ENCODE assay signal across 9 cellular contexts in the genomic region with DNA sequence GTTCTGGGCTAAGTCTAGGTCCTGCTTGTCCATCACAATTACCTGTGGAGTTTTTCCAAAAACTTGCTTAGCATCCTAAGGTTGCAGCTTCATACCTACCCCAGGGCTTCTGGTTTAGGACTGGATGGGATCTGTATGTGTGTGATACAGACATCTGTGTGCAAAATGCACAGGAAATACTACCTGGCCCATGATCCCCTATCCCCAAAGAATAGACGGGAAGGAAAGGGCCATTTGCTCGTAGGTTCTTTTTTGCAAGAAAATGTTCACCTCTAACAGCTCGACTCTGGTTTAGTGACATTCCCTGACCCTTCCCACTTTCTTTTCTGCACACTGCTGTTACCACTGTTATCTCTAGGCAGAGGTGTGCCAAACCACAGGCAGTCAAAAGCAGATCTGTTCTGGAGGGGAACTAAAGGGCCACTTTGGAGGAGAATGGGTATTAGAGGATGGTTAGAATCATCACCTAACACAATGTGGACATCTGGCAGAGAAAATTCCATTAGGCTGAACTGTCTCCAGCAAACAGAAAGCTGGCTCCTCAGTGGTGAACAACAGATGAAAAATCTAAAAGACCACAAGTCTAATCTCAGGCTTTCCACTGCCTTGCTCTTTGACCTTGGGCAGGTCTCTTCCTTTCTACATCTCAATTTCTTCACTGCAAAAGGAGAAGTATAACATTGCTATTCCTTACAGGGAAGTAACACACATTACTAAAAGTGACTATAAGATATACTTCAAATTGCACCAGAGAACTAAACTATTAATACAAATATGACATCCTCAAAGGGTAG.
DNase-seq lines count a peak whose midpoint lies in the region; ATAC-seq and TF ChIP-seq lines count a peak whose summit lies in the region.
"Had no signal": no experiment of that assay in that cellular context is flagged by ENCODE, and none has a peak within 500 bp of the region (broad histone marks: within the 10 kb centered on the region; RNA-seq: fewer than 3 reads in every experiment).

No MANE protein-coding gene starts in this region.

- no peak overlapping the region for H3K27ac ChIP-seq in CD4-positive, alpha-beta T cell (ENCODE audit: low read depth, low read length)
- H3K27ac ChIP-seq in ascending aorta (peak overlapping the region; percentile 66 to 70), muscle layer of colon (ENCODE audit: low read depth, low read length) (peak overlapping the region; percentile 29), substantia nigra (ENCODE audit: low read depth, low read length, poor library complexity, severe bottlenecking) (no peak overlapping the region)

- H3K9me3 ChIP-seq in CD4-positive, alpha-beta T cell (ENCODE audit: control insufficient read depth, low read length), result no peaks in the 10 kb centered on the region
- no peaks in the 10 kb centered on the region for H3K9me3 ChIP-seq in ascending aorta
- H3K9me3 ChIP-seq in muscle layer of colon (ENCODE audit: low read length), result no peaks in the 10 kb centered on the region

- H3K4me1 Mint-ChIP-seq in CD4-positive, alpha-beta T cell (ENCODE audit: low read depth), result peaks cover 69% of the 10 kb centered on the region

- ATAC-seq in CD4-positive, alpha-beta T cell (ENCODE audit: poor library complexity), result no peak
- ATAC-seq in HG03159 (IDR thresholded peaks at IDR 0.05; ENCODE audit: unreplicated experiment) (no peak), HG02678 (IDR thresholded peaks at IDR 0.05; ENCODE audit: unreplicated experiment) (no peak)

- H3K4me1 ChIP-seq in ascending aorta (peaks cover 15 to 49% of the 10 kb centered on the region in 2 donors), muscle layer of colon (ENCODE audit: insufficient read depth, low read length) (peaks cover 34% of the 10 kb centered on the region)

- peaks cover 5% of the 10 kb centered on the region for H3K36me3 Mint-ChIP-seq in CD4-positive, alpha-beta T cell (ENCODE audit: low read depth)

- H3K9me3 Mint-ChIP-seq in CD4-positive, alpha-beta T cell, result no peaks in the 10 kb centered on the region

- H3K27me3 Mint-ChIP-seq in CD4-positive, alpha-beta T cell, result no peaks in the 10 kb centered on the region

- intact Hi-C loops in CD4-positive, alpha-beta T cell (cut with DNase I, micrococcal nuclease), result no loop called here
- intact Hi-C loops in ascending aorta (cut with DNase I), result loop anchor here (2.0 kb wide), 1 partner anchor 15 kb away; no protein-coding TSS in a partner anchor

- no peaks in the 10 kb centered on the region for H3K27me3 ChIP-seq in CD4-positive, alpha-beta T cell (ENCODE audit: control insufficient read depth, insufficient read depth, low read length)
- H3K27me3 ChIP-seq in ascending aorta, result no peaks in the 10 kb centered on the region
- no peaks in the 10 kb centered on the region for H3K27me3 ChIP-seq in muscle layer of colon (ENCODE audit: control insufficient read depth in 1 of 2, insufficient read depth in 2 of 2, low read length in 2 of 2)

- H3K9ac ChIP-seq in muscle layer of colon (ENCODE audit: low read length), result no peak overlapping the region

- POLR2A ChIA-PET in CD4-positive, alpha-beta T cell (lab: Charles Lee), result interaction anchor here (1.9 kb wide), 1 partner anchor 10 kb away, joined by 4 read pairs; no protein-coding TSS in a partner anchor

- peak overlapping the region; percentile 2 for H3K27ac Mint-ChIP-seq in CD4-positive, alpha-beta T cell

- H3K36me3 ChIP-seq in ascending aorta (no peaks in the 10 kb centered on the region), muscle layer of colon (ENCODE audit: insufficient read depth, low read length) (no peaks in the 10 kb centered on the region)

- CTCF ChIA-PET in CD4-positive, alpha-beta T cell (lab: Charles Lee), result no interaction called here

- H3K4me3 ChIP-seq in ascending aorta, result no peak overlapping the region
- H3K4me3 ChIP-seq in muscle layer of colon (ENCODE audit: low read depth in 1 of 2, low read length in 2 of 2), result no peak overlapping the region

- DNase-seq in CD4-positive, alpha-beta T cell, result no peak
- DNase-seq in LoVo (ENCODE audit: low spot score), result peak; percentile 18
- DNase-seq in ascending aorta (ENCODE audit: low spot score in 2 of 2), result no peak
- DNase-seq in substantia nigra (lab: John Stamatoyannopoulos, UW), result no peak
- DNase-seq in NCI-H2196 treated with DMSO at 0.1 percent for 48 hours (lab: John Stamatoyannopoulos, UW; ENCODE audit: unreplicated experiment), result no peak
- DNase-seq: activated CD4-positive, alpha-beta T cell treated with anti-CD3 and anti-CD28 coated beads for 4 hours had no signal

- H3K4me3 Mint-ChIP-seq in CD4-positive, alpha-beta T cell, result no peak overlapping the region

- TF ChIP-seq CTCF in CD4-positive, alpha-beta T cell (IDR thresholded peaks at IDR 0.05), result no peak
- no peak for TF ChIP-seq CTCF in ascending aorta (IDR thresholded peaks at IDR 0.05)

Comparison
In these comparisons a context has a peak if more than half of its experiments do, and no peak if none do; other contexts are left out.
1. H3K27ac ChIP-seq: peak in ascending aorta (2 of 2) and muscle layer of colon (single experiment); none in CD4-positive, alpha-beta T cell (single experiment) and substantia nigra (single experiment).